ENCODE assay signal across 39 cellular contexts in the genomic region with DNA sequence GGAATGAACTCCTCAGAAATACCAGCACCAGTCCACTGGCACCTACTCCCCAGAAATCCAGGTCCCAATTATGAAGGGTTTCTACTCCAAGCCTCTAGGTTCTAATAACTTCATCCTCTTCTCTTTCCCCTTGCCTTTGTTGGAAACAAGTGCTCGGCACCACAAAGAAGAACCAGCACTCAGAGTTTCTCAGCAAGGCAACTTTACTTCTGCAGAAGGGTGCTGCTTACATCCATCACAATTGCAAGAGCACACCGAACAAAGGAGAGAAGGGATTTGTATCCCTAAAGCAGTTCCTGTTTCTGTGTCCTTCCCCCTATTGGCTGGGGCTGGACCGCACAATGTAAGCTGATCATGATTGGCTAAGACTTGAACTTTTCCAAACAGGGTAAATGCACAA.
"Had no signal": no experiment of that assay in that cellular context is flagged by ENCODE, and none has a peak within 500 bp of the region (broad histone marks: within the 10 kb centered on the region; RNA-seq: fewer than 3 reads in every experiment).

No MANE protein-coding gene starts in this region.

- H3K4me3 ChIP-seq: adrenal gland, ascending aorta, body of pancreas, breast epithelium, cardiac muscle cell had no signal

- DNase-seq: activated effector memory CD4-positive, alpha-beta T cell treated with anti-CD3 and anti-CD28 coated beads, Interleukin-2, amount 50 U/mL, for 16 hours; activated effector memory CD4-positive, alpha-beta T cell treated with Interleukin-2 at 50 U/mL for 16 hours; activated gamma-delta T cell; activated gamma-delta T cell treated with Interleukin-2 at 50 U/mL for 16 hours; activated naive CD4-positive, alpha-beta T cell; activated naive CD4-positive, alpha-beta T cell treated with anti-CD3 and anti-CD28 coated beads for 36 hours; activated naive CD4-positive, alpha-beta T cell treated with anti-CD3 and anti-CD28 coated beads, Interleukin-2, amount 10 ng/mL, durations not matched to agents 7 days and 5 days; activated naive CD4-positive, alpha-beta T cell treated with anti-CD3 and anti-CD28 coated beads, Interleukin-2, amount 50 U/mL, for 16 hours; activated naive CD4-positive, alpha-beta T cell treated with Interleukin-2 at 50 U/mL for 16 hours; activated naive CD8-positive, alpha-beta T cell treated with anti-CD3 and anti-CD28 coated beads for 36 hours; activated naive CD8-positive, alpha-beta T cell treated with anti-CD3 and anti-CD28 coated beads, Interleukin-2, amount 10 ng/mL, durations not matched to agents 7 days and 5 days; activated naive CD8-positive, alpha-beta T cell treated with anti-CD3 and anti-CD28 coated beads, Interleukin-2, amount 50 U/mL, for 24 hours; activated T-cell treated with anti-CD3 and anti-CD28 coated beads, Interleukin-2, amount 50 U/mL, for 24 hours; activated T-cell treated with anti-CD3 and anti-CD28 coated beads, Interleukin-2, amount 50 U/mL, for 4 hours; activated T-cell treated with anti-CD3 and anti-CD28 coated beads, Interleukin-2, amount 50 U/mL, for 48 hours; activated T-cell treated with anti-CD3 and anti-CD28 coated beads, Interleukin-2, amount 50 U/mL, for 72 hours; adrenal gland; amniotic stem cell; amygdala; anterior cingulate cortex; aorta; body of pancreas; brain microvascular endothelial cell; caudate nucleus; central memory CD4-positive, alpha-beta T cell; cerebellar nuclear complex had no signal

- H3K27ac ChIP-seq: adrenal gland, ascending aorta, body of pancreas, brain microvascular endothelial cell, breast epithelium, cardiac muscle cell had no signal

- H3K36me3 ChIP-seq: adrenal gland, ascending aorta, brain microvascular endothelial cell, breast epithelium, cardiac muscle cell had no signal

- H3K36me3 Mint-ChIP-seq: brain had no signal

- H3K4me3 Mint-ChIP-seq: activated naive CD4-positive, alpha-beta T cell treated with anti-CD3 and anti-CD28 coated beads for 36 hours; activated naive CD4-positive, alpha-beta T cell treated with anti-CD3 and anti-CD28 coated beads, Interleukin-2, amount 10 ng/mL, durations not matched to agents 7 days and 5 days; activated naive CD4-positive, alpha-beta T cell treated with anti-CD3 and anti-CD28 coated beads, Interleukin-2, amount 50 U/mL, for 24 hours; activated naive CD8-positive, alpha-beta T cell; activated naive CD8-positive, alpha-beta T cell treated with anti-CD3 and anti-CD28 coated beads for 36 hours; activated naive CD8-positive, alpha-beta T cell treated with anti-CD3 and anti-CD28 coated beads, Interleukin-2, amount 10 ng/mL, durations not matched to agents 7 days and 5 days; activated naive CD8-positive, alpha-beta T cell treated with anti-CD3 and anti-CD28 coated beads, Interleukin-2, amount 50 U/mL, for 24 hours; activated T-cell treated with anti-CD3 and anti-CD28 coated beads, Interleukin-2, amount 50 U/mL, for 24 hours; activated T-cell treated with anti-CD3 and anti-CD28 coated beads, Interleukin-2, amount 50 U/mL, for 4 hours; activated T-cell treated with anti-CD3 and anti-CD28 coated beads, Interleukin-2, amount 50 U/mL, for 72 hours; activated T-helper 1 cell treated with anti-CD3 and anti-CD28 coated beads, Interleukin-12 subunit alpha, Interleukin-12 subunit beta, Interleukin-2, Interleukin-4 antibody, amounts not matched to agents 30 ng/mL and 10 ng/mL and 1 ng/mL, durations not matched to agents 14 hours and 24 hours and 36 hours; activated T-helper 17 cell treated with anti-CD3 and anti-CD28 coated beads, Interleukin-2, amount 50 U/mL, for 72 hours; brain; central memory CD8-positive, alpha-beta T cell had no signal

- H3K4me1 Mint-ChIP-seq: activated T-helper 17 cell treated with anti-CD3 and anti-CD28 coated beads, Interleukin-2, amount 50 U/mL, for 72 hours; brain; central memory CD8-positive, alpha-beta T cell had no signal

- FAIRE-seq: astrocyte, colon had no signal

- H3K4me1 ChIP-seq: ascending aorta, body of pancreas, breast epithelium had no signal

- H3K27me3 ChIP-seq: adrenal gland, ascending aorta, body of pancreas, brain microvascular endothelial cell, breast epithelium, cardiac muscle cell had no signal

- H3K27ac Mint-ChIP-seq: activated naive CD4-positive, alpha-beta T cell treated with anti-CD3 and anti-CD28 coated beads for 36 hours; activated naive CD4-positive, alpha-beta T cell treated with anti-CD3 and anti-CD28 coated beads, Interleukin-2, amount 10 ng/mL, durations not matched to agents 7 days and 5 days; activated naive CD4-positive, alpha-beta T cell treated with anti-CD3 and anti-CD28 coated beads, Interleukin-2, amount 50 U/mL, for 24 hours; activated naive CD4-positive, alpha-beta T cell treated with anti-CD3 and anti-CD28 coated beads, Interleukin-2, amount 50 U/mL, for 72 hours; activated naive CD8-positive, alpha-beta T cell; activated naive CD8-positive, alpha-beta T cell treated with anti-CD3 and anti-CD28 coated beads for 36 hours; activated naive CD8-positive, alpha-beta T cell treated with anti-CD3 and anti-CD28 coated beads, Interleukin-2, amount 10 ng/mL, durations not matched to agents 7 days and 5 days; activated naive CD8-positive, alpha-beta T cell treated with anti-CD3 and anti-CD28 coated beads, Interleukin-2, amount 50 U/mL, for 24 hours; activated T-cell treated with anti-CD3 and anti-CD28 coated beads, Interleukin-2, amount 50 U/mL, for 24 hours; activated T-cell treated with anti-CD3 and anti-CD28 coated beads, Interleukin-2, amount 50 U/mL, for 72 hours; activated T-helper 1 cell treated with anti-CD3 and anti-CD28 coated beads, Interleukin-12 subunit alpha, Interleukin-12 subunit beta, Interleukin-2, Interleukin-4 antibody, amounts not matched to agents 30 ng/mL and 10 ng/mL and 1 ng/mL, durations not matched to agents 14 hours and 24 hours and 36 hours; activated T-helper 17 cell treated with anti-CD3 and anti-CD28 coated beads, Interleukin-2, amount 50 U/mL, for 72 hours; activated T-helper 2 cell treated with anti-CD3 and anti-CD28 coated beads, Interferon-gamma antibody, Interleukin-2, Interleukin-4, amounts not matched to agents 10 μg/mL and 5 μg/mL and 100 μg/mL, durations not matched to agents 14 hours and 24 hours and 36 hours; brain had no signal

- H3K9me3 Mint-ChIP-seq: central memory CD8-positive, alpha-beta T cell had no signal

- H3K9me3 ChIP-seq: adrenal gland, body of pancreas had no signal

- ATAC-seq: activated naive CD4-positive, alpha-beta T cell treated with anti-CD3 and anti-CD28 coated beads, Interleukin-2, amount 50 U/mL, for 72 hours; activated naive CD8-positive, alpha-beta T cell treated with anti-CD3 and anti-CD28 coated beads, Interleukin-2, amount 50 U/mL, for 24 hours; activated T-cell treated with anti-CD3 and anti-CD28 coated beads, Interleukin-2, amount 50 U/mL, for 4 hours; activated T-cell treated with anti-CD3 and anti-CD28 coated beads, Interleukin-2, amount 50 U/mL, for 72 hours; activated T-helper 17 cell treated with anti-CD3 and anti-CD28 coated beads, Interleukin-2, amount 50 U/mL, for 72 hours; body of pancreas had no signal
